ENCODE assay signal across 17 cellular contexts in genomic region chr14:63910593-63911363, GRCh38. TPM values are rescaled to one million over a fixed set of nuclear protein-coding genes. Genes with fewer than 3 reads are reported as not detected.
DNase-seq lines count a peak whose midpoint lies in the region; ATAC-seq, FAIRE-seq and TF ChIP-seq lines count a peak whose summit lies in the region.
"Had no signal": no experiment of that assay in that cellular context is flagged by ENCODE, and none has a peak within 500 bp of the region (broad histone marks: within the 10 kb centered on the region; RNA-seq: fewer than 3 reads in every experiment).

No MANE protein-coding gene starts in this region.

- H3K4me2 ChIP-seq in PC-9 = no peak overlapping the region

- H3K27me3 ChIP-seq in ACC112 (ENCODE audit: insufficient read depth, low read length) = no peaks in the 10 kb centered on the region
- H3K27me3 ChIP-seq in PC-9 (ENCODE audit: insufficient read depth, low read depth) = no peaks in the 10 kb centered on the region
- H3K27me3 ChIP-seq in gastroesophageal sphincter = no peaks in the 10 kb centered on the region

- peaks cover 35% of the 10 kb centered on the region for H3K4me1 Mint-ChIP-seq in activated naive CD8-positive, alpha-beta T cell treated with anti-CD3 and anti-CD28 coated beads for 36 hours
- peaks cover 36 to 87% of the 10 kb centered on the region in 2 donors for H3K4me1 Mint-ChIP-seq in immature natural killer cell

- WGBS in gastroesophageal sphincter (ENCODE audit: low coverage in 1 of 2), 2 donors = 41 to 71% methylated on average over 6 to 7 of the region's 7 CpGs

- no peaks in the 10 kb centered on the region for H3K9me3 Mint-ChIP-seq in activated naive CD8-positive, alpha-beta T cell treated with anti-CD3 and anti-CD28 coated beads for 36 hours
- H3K9me3 Mint-ChIP-seq in immature natural killer cell = no peaks in the 10 kb centered on the region
- H3K9me3 Mint-ChIP-seq: activated CD4-positive, alpha-beta T cell treated with anti-CD3 and anti-CD28 coated beads, Interleukin-2, amount 10 ng/mL, durations not matched to agents 7 days and 5 days; stimulated activated naive B cell treated with anti-CD40 and anti-IgM and Interleukin-4, amounts not matched to agents 10 μg/mL and 1 μg/mL and 100 μg/mL, for 72 hours had no signal

- peak overlapping the region; percentile 62 for H3K27ac Mint-ChIP-seq in activated naive CD8-positive, alpha-beta T cell treated with anti-CD3 and anti-CD28 coated beads for 36 hours
- peak overlapping the region in 5 of 6 donors; percentile 4 to 47 (median 34) for H3K27ac Mint-ChIP-seq in immature natural killer cell
- H3K27ac Mint-ChIP-seq: activated CD4-positive, alpha-beta T cell treated with anti-CD3 and anti-CD28 coated beads, Interleukin-2, amount 10 ng/mL, durations not matched to agents 7 days and 5 days; stimulated activated naive B cell treated with anti-CD40 and anti-IgM and Interleukin-4, amounts not matched to agents 10 μg/mL and 1 μg/mL and 100 μg/mL, for 72 hours had no signal

- no TSS peak for BruUV-seq in PC-9 (replicated peaks; lab: Mats Ljungman, UMichigan)

- peak overlapping the region; percentile 92 for H2AFZ ChIP-seq in ACC112 (ENCODE audit: low read length, unreplicated experiment)
- no peak overlapping the region for H2AFZ ChIP-seq in PC-9

- H3K27me3 Mint-ChIP-seq in activated naive CD8-positive, alpha-beta T cell treated with anti-CD3 and anti-CD28 coated beads for 36 hours = no peaks in the 10 kb centered on the region
- peaks cover 0 to 5% (median 0%) of the 10 kb centered on the region in 3 donors for H3K27me3 Mint-ChIP-seq in immature natural killer cell (ENCODE audit: low read depth in 3 of 3)
- H3K27me3 Mint-ChIP-seq: activated CD4-positive, alpha-beta T cell treated with anti-CD3 and anti-CD28 coated beads, Interleukin-2, amount 10 ng/mL, durations not matched to agents 7 days and 5 days; stimulated activated naive B cell treated with anti-CD40 and anti-IgM and Interleukin-4, amounts not matched to agents 10 μg/mL and 1 μg/mL and 100 μg/mL, for 72 hours had no signal

- no peak overlapping the region for H3K4me3 Mint-ChIP-seq in activated naive CD8-positive, alpha-beta T cell treated with anti-CD3 and anti-CD28 coated beads for 36 hours
- no peak overlapping the region for H3K4me3 Mint-ChIP-seq in immature natural killer cell
- H3K4me3 Mint-ChIP-seq: activated CD4-positive, alpha-beta T cell treated with anti-CD3 and anti-CD28 coated beads, Interleukin-2, amount 10 ng/mL, durations not matched to agents 7 days and 5 days; stimulated activated naive B cell treated with anti-CD40 and anti-IgM and Interleukin-4, amounts not matched to agents 10 μg/mL and 1 μg/mL and 100 μg/mL, for 72 hours had no signal

- peak; percentile 51 for FAIRE-seq in GM12891 (lab: Jason Lieb, UNC)
- FAIRE-seq: colon, K562 had no signal

- TF ChIP-seq POLR2A in GM12891 (IDR thresholded peaks at IDR 0.05; ENCODE audit: low read depth, low read length) (no peak), gastroesophageal sphincter (IDR thresholded peaks at IDR 0.05) (no peak)

- no peak for ATAC-seq in gastroesophageal sphincter
- ATAC-seq in HG03039 (IDR thresholded peaks at IDR 0.05; ENCODE audit: unreplicated experiment) = no peak
- ATAC-seq: esophagus mucosa; K562; stimulated activated naive B cell treated with anti-CD40 and anti-IgM and Interleukin-4, amounts not matched to agents 10 μg/mL and 1 μg/mL and 100 μg/mL, for 72 hours had no signal

- H3K36me3 ChIP-seq in ACC112 (ENCODE audit: insufficient read depth, low read length) (no peaks in the 10 kb centered on the region), PC-9 (ENCODE audit: low read depth) (no peaks in the 10 kb centered on the region), gastroesophageal sphincter (peaks cover 0 to 10% of the 10 kb centered on the region in 2 donors)

- TF ChIP-seq CTCF in PC-9 (conservative IDR thresholded peaks at IDR 0.05) = no peak
- TF ChIP-seq CTCF in gastroesophageal sphincter (IDR thresholded peaks at IDR 0.05) = no peak

- H3K9me2 ChIP-seq in PC-9 (ENCODE audit: insufficient read depth) = no peaks in the 10 kb centered on the region

- no peaks in the 10 kb centered on the region for H3F3A ChIP-seq in PC-9 (ENCODE audit: insufficient read depth, low read depth)

- H3K79me2 ChIP-seq in ACC112 (ENCODE audit: control insufficient read depth, insufficient read depth, low read length, unreplicated experiment) (no peaks in the 10 kb centered on the region), PC-9 (ENCODE audit: low read depth) (no peaks in the 10 kb centered on the region)

- H3K36me3 Mint-ChIP-seq in activated naive CD8-positive, alpha-beta T cell treated with anti-CD3 and anti-CD28 coated beads for 36 hours = peaks cover 9% of the 10 kb centered on the region
- H3K36me3 Mint-ChIP-seq in immature natural killer cell = peaks cover 0 to 16% (median 11%) of the 10 kb centered on the region in 3 donors
- H3K36me3 Mint-ChIP-seq: stimulated activated naive B cell treated with anti-CD40 and anti-IgM and Interleukin-4, amounts not matched to agents 10 μg/mL and 1 μg/mL and 100 μg/mL, for 72 hours had no signal

- CTCF ChIA-PET in PC-9 (lab: Charles Lee) = no interaction called here

- H3K4me3 ChIP-seq in ACC112 (ENCODE audit: low read depth, low read length) = peak overlapping the region; percentile 10; the same call in 1 of the 2 replicates
- no peak overlapping the region for H3K4me3 ChIP-seq in PC-9
- H3K4me3 ChIP-seq in gastroesophageal sphincter = no peak overlapping the region
- H3K4me3 ChIP-seq: K562 had no signal

- H4K20me1 ChIP-seq in PC-9 (ENCODE audit: insufficient read depth) = no peaks in the 10 kb centered on the region

- peak overlapping the region; percentile 5; the same call in 1 of the 2 replicates for H3K27ac ChIP-seq in ACC112 (ENCODE audit: low read depth, low read length)
- H3K27ac ChIP-seq in PC-9 = no peak overlapping the region
- H3K27ac ChIP-seq in gastroesophageal sphincter = no peak overlapping the region

- intact Hi-C loops in PC-9 (cut with micrococcal nuclease; ENCODE audit: unreplicated experiment) = no loop called here

- DNase-seq in GM12891 (ENCODE audit: insufficient read length, low spot score) (no peak), immature natural killer cell (no peak), PC-9 (no peak), HuH-7 (ENCODE audit: low spot score) (no peak)
- no peak for DNase-seq in activated naive CD8-positive, alpha-beta T cell treated with anti-CD3 and anti-CD28 coated beads for 36 hours
- DNase-seq: activated CD4-positive, alpha-beta T cell treated with anti-CD3 and anti-CD28 coated beads, Interleukin-2, amount 10 ng/mL, durations not matched to agents 7 days and 5 days; DMS53; NCI-H1436 treated with DMSO at 0.1 percent for 48 hours; NCI-H446 treated with DMSO at 0.1 percent for 48 hours; stimulated activated CD4-positive, alpha-beta T cell treated with anti-CD3 and anti-CD28 coated beads, Interleukin-4, amount 100 ng/mL, for 1 hour; stimulated activated naive B cell treated with anti-CD40 and anti-IgM and Interleukin-4, amounts not matched to agents 10 μg/mL and 1 μg/mL and 100 μg/mL, for 72 hours had no signal

- peaks cover 30% of the 10 kb centered on the region for H3K4me1 ChIP-seq in ACC112 (ENCODE audit: control insufficient read depth, insufficient read depth, low read length, unreplicated experiment)
- no peaks in the 10 kb centered on the region for H3K4me1 ChIP-seq in PC-9 (replicated peaks; ENCODE audit: insufficient read depth)
- peaks cover 0 to 32% (median 0%) of the 10 kb centered on the region in 3 donors for H3K4me1 ChIP-seq in gastroesophageal sphincter

- TF ChIP-seq EP300 in gastroesophageal sphincter (IDR thresholded peaks at IDR 0.05) = no peak

- H3K9me3 ChIP-seq in PC-9 (ENCODE audit: insufficient read depth, low read depth) (no peaks in the 10 kb centered on the region), gastroesophageal sphincter (no peaks in the 10 kb centered on the region)

- POLR2A ChIA-PET in PC-9 (lab: Charles Lee; ENCODE audit: unreplicated experiment) = no interaction called here

TF ChIP-seq in GM12891, 5 proteins besides CTCF, POLR2A, EP300 and RAD21:
- TF ChIP-seq TAF1 (IDR thresholded peaks at IDR 0.05; ENCODE audit: low read depth, low read length) (no peak), POU2F2 (IDR thresholded peaks at IDR 0.05; ENCODE audit: low read depth, low read length) (no peak), PAX5 (IDR thresholded peaks at IDR 0.05; ENCODE audit: insufficient read depth, low read length, severe bottlenecking) (no peak), POLR2AphosphoS5 (IDR thresholded peaks at IDR 0.05; ENCODE audit: low read depth, low read length) (no peak)

RNA-seq across cellular contexts. Expression of gene SYNE2, which starts 58.0 kb away (rescaled TPM):
- polyA plus RNA-seq in GM12891 (2012; ENCODE audit: low read depth, missing spikeins) = 10.6 TPM
- total RNA-seq in activated naive CD8-positive, alpha-beta T cell treated with anti-CD3 and anti-CD28 coated beads for 36 hours = 10 to 100 TPM; 25.2 to 30.9 TPM
- 100 to 1,000 TPM in 1 of 3 donors, 10 to 100 TPM in 2; 14.0 to 116 (median 20.0) TPM for polyA plus RNA-seq in immature natural killer cell
- total RNA-seq in PC-9 (2021) (90.3 and 94.2 TPM in 2 replicates), gastroesophageal sphincter (100 to 1,000 TPM in 3 of 4 donors, 10 to 100 TPM in 1; 65.8 to 174 (median 126) TPM)
